ENCODE assay signal across 18 cellular contexts in genomic region chr7:16026253-16027020, GRCh38.
DNase-seq lines count a peak whose midpoint lies in the region; ATAC-seq and TF ChIP-seq lines count a peak whose summit lies in the region.
"Had no signal": no experiment of that assay in that cellular context is flagged by ENCODE, and none has a peak within 500 bp of the region (broad histone marks: within the 10 kb centered on the region; RNA-seq: fewer than 3 reads in every experiment).

No MANE protein-coding gene starts in this region.

- no peaks in the 10 kb centered on the region for H3K79me2 ChIP-seq in hepatocyte

- no peaks in the 10 kb centered on the region for H3K9me3 ChIP-seq in hepatocyte (ENCODE audit: low read depth)

- H3K4me3 ChIP-seq in cardiac fibroblast (replicated peaks in 1 of 2; ENCODE audit: low read depth in 2 of 2, low read length in 2 of 2) (no peak overlapping the region), hepatocyte (no peak overlapping the region)

- peak; percentile 53 for DNase-seq in HCEC 1CT
- peak; percentile 65 to 74 for DNase-seq in cardiac fibroblast (ENCODE audit: low read depth in 2 of 2)
- peak; percentile 50 for DNase-seq in left ventricle myocardium superior
- DNase-seq in sciatic nerve (ENCODE audit: low spot score), result no peak
- no peak for DNase-seq in hepatocyte (ENCODE audit: low spot score)
- no peak for DNase-seq in HUDEP-2 (lab: John Stamatoyannopoulos, UW; ENCODE audit: unreplicated experiment in 76 of 76)
- DNase-seq in GM19240 (ENCODE audit: insufficient read length, low spot score), result no peak
- no peak for DNase-seq in activated CD4-positive, alpha-beta memory T cell treated with anti-CD3 and anti-CD28 coated beads, Interleukin-2, amount 10 ng/mL, durations not matched to agents 7 days and 5 days
- DNase-seq: activated CD8-positive, alpha-beta memory T cell treated with anti-CD3 and anti-CD28 coated beads for 24 hours; activated naive CD4-positive, alpha-beta T cell; DMS79 treated with DMSO at 0.1 percent for 48 hours; H7; NCI-H1436 treated with DMSO at 0.1 percent for 48 hours; NCI-H748 treated with DMSO at 0.1 percent for 48 hours; nucleus accumbens; stimulated activated CD4-positive, alpha-beta T cell treated with anti-CD3 and anti-CD28 coated beads, Interleukin-4, amount 100 ng/mL, for 1 hour; stimulated activated naive B cell treated with anti-CD40 and anti-IgM and Interleukin-4, amounts not matched to agents 10 μg/mL and 1 μg/mL and 100 μg/mL, for 72 hours had no signal

- no peaks in the 10 kb centered on the region for H3K36me3 ChIP-seq in hepatocyte (replicated peaks; ENCODE audit: insufficient read depth, low read depth)

- no peaks in the 10 kb centered on the region for H3K9me2 ChIP-seq in hepatocyte (replicated peaks; ENCODE audit: insufficient read depth)

- H3K27ac Mint-ChIP-seq in activated CD4-positive, alpha-beta memory T cell treated with anti-CD3 and anti-CD28 coated beads, Interleukin-2, amount 10 ng/mL, durations not matched to agents 7 days and 5 days, result no peak overlapping the region
- H3K27ac Mint-ChIP-seq: B cell; stimulated activated naive B cell treated with anti-CD40 and anti-IgM and Interleukin-4, amounts not matched to agents 10 μg/mL and 1 μg/mL and 100 μg/mL, for 72 hours had no signal

- intact Hi-C loops in left ventricle myocardium superior (cut with micrococcal nuclease) (no loop called here), sciatic nerve (cut with DNase I) (no loop called here)

- no peak overlapping the region for H2AFZ ChIP-seq in hepatocyte

- no peak overlapping the region for H3K4me3 Mint-ChIP-seq in activated CD4-positive, alpha-beta memory T cell treated with anti-CD3 and anti-CD28 coated beads, Interleukin-2, amount 10 ng/mL, durations not matched to agents 7 days and 5 days
- H3K4me3 Mint-ChIP-seq: B cell; stimulated activated naive B cell treated with anti-CD40 and anti-IgM and Interleukin-4, amounts not matched to agents 10 μg/mL and 1 μg/mL and 100 μg/mL, for 72 hours had no signal

- no peaks in the 10 kb centered on the region for H3K9me3 Mint-ChIP-seq in activated CD4-positive, alpha-beta memory T cell treated with anti-CD3 and anti-CD28 coated beads, Interleukin-2, amount 10 ng/mL, durations not matched to agents 7 days and 5 days
- H3K9me3 Mint-ChIP-seq: stimulated activated naive B cell treated with anti-CD40 and anti-IgM and Interleukin-4, amounts not matched to agents 10 μg/mL and 1 μg/mL and 100 μg/mL, for 72 hours had no signal

- no peaks in the 10 kb centered on the region for H3K27me3 ChIP-seq in hepatocyte

- CTCF ChIA-PET in activated CD4-positive, alpha-beta memory T cell treated with anti-CD3 and anti-CD28 coated beads, Interleukin-2, amount 10 ng/mL, durations not matched to agents 7 days and 5 days (lab: Charles Lee), result no interaction called here

- H3K27ac ChIP-seq in hepatocyte, result no peak overlapping the region

- no peaks in the 10 kb centered on the region for H3K36me3 Mint-ChIP-seq in activated CD4-positive, alpha-beta memory T cell treated with anti-CD3 and anti-CD28 coated beads, Interleukin-2, amount 10 ng/mL, durations not matched to agents 7 days and 5 days (ENCODE audit: low read depth)
- H3K36me3 Mint-ChIP-seq: stimulated activated naive B cell treated with anti-CD40 and anti-IgM and Interleukin-4, amounts not matched to agents 10 μg/mL and 1 μg/mL and 100 μg/mL, for 72 hours had no signal

- no peaks in the 10 kb centered on the region for H4K20me1 ChIP-seq in hepatocyte (ENCODE audit: insufficient read depth, poor library complexity, severe bottlenecking)

- WGBS in hepatocyte (ENCODE audit: low lambda C conversion rate, missing lambda C conversion rate), result 78% methylated on average over 10 of the region's 10 CpGs

- ATAC-seq in left ventricle myocardium superior (peak; percentile 91), sciatic nerve (peak; percentile 88)
- ATAC-seq: stimulated activated naive B cell treated with anti-CD40 and anti-IgM and Interleukin-4, amounts not matched to agents 10 μg/mL and 1 μg/mL and 100 μg/mL, for 72 hours had no signal

- TF ChIP-seq CTCF in cardiac fibroblast (IDR thresholded peaks at IDR 0.05; ENCODE audit: low read depth, low read length) (no peak), hepatocyte (IDR thresholded peaks at IDR 0.05; ENCODE audit: poor library complexity) (no peak)

- no peaks in the 10 kb centered on the region for H3K27me3 Mint-ChIP-seq in activated CD4-positive, alpha-beta memory T cell treated with anti-CD3 and anti-CD28 coated beads, Interleukin-2, amount 10 ng/mL, durations not matched to agents 7 days and 5 days
- H3K27me3 Mint-ChIP-seq: B cell; stimulated activated naive B cell treated with anti-CD40 and anti-IgM and Interleukin-4, amounts not matched to agents 10 μg/mL and 1 μg/mL and 100 μg/mL, for 72 hours had no signal

- POLR2A ChIA-PET in activated CD4-positive, alpha-beta memory T cell treated with anti-CD3 and anti-CD28 coated beads, Interleukin-2, amount 10 ng/mL, durations not matched to agents 7 days and 5 days (lab: Charles Lee), result no interaction called here

- no peaks in the 10 kb centered on the region for H3K4me1 Mint-ChIP-seq in activated CD4-positive, alpha-beta memory T cell treated with anti-CD3 and anti-CD28 coated beads, Interleukin-2, amount 10 ng/mL, durations not matched to agents 7 days and 5 days
- H3K4me1 Mint-ChIP-seq: B cell; stimulated activated naive B cell treated with anti-CD40 and anti-IgM and Interleukin-4, amounts not matched to agents 10 μg/mL and 1 μg/mL and 100 μg/mL, for 72 hours had no signal

- no peak overlapping the region for H3K4me2 ChIP-seq in hepatocyte

- no peaks in the 10 kb centered on the region for H3K4me1 ChIP-seq in hepatocyte (ENCODE audit: insufficient read depth)

Comparison
In these comparisons a context has a peak if more than half of its experiments do, and no peak if none do; other contexts are left out.
1. DNase-seq: peak in HCEC 1CT (single experiment), cardiac fibroblast (2 of 2) and left ventricle myocardium superior (single experiment); none in sciatic nerve (single experiment), hepatocyte (single experiment), HUDEP-2 (0 of 76), GM19240 (single experiment) and activated CD4-positive, alpha-beta memory T cell treated with anti-CD3 and anti-CD28 coated beads, Interleukin-2, amount 10 ng/mL, durations not matched to agents 7 days and 5 days (single experiment).